In genomic region chr16:75323198-75323597, GRCh38 we compare ENCODE assay signal across 34 cellular contexts.
DNase-seq lines count a peak whose midpoint lies in the region; ATAC-seq, FAIRE-seq and TF ChIP-seq lines count a peak whose summit lies in the region.
"Had no signal": no experiment of that assay in that cellular context is flagged by ENCODE, and none has a peak within 500 bp of the region (broad histone marks: within the 10 kb centered on the region; RNA-seq: fewer than 3 reads in every experiment).

No MANE protein-coding gene starts in this region.

- no peak overlapping the region for H2AFZ ChIP-seq in ACC112 (ENCODE audit: low read length, unreplicated experiment)
- no peak overlapping the region for H2AFZ ChIP-seq in mesenchymal stem cell (ENCODE audit: low read depth, low read length)

- no peak for TF ChIP-seq POLR2A in stomach (IDR thresholded peaks at IDR 0.05)

- peaks cover 37% of the 10 kb centered on the region for H3K4me1 ChIP-seq in ACC112 (ENCODE audit: control insufficient read depth, insufficient read depth, low read length, unreplicated experiment)
- H3K4me1 ChIP-seq in mesenchymal stem cell (ENCODE audit: control insufficient read depth, insufficient read depth, low read depth, low read length), result peaks cover 14% of the 10 kb centered on the region
- H3K4me1 ChIP-seq in stomach, result peaks cover 0 to 21% (median 9%) of the 10 kb centered on the region in 4 donors
- H3K4me1 ChIP-seq: A549, gastrocnemius medialis, pancreas, uterus had no signal

- no peak overlapping the region for H4K91ac ChIP-seq in mesenchymal stem cell (ENCODE audit: low read length)

- no peak overlapping the region for H3K4me2 ChIP-seq in mesenchymal stem cell (ENCODE audit: low read length, poor library complexity, severe bottlenecking)
- H3K4me2 ChIP-seq: A549 had no signal

- no peak overlapping the region for H3K23ac ChIP-seq in mesenchymal stem cell (ENCODE audit: low read length in 2 of 2)

- 80% methylated on average over 4 of the region's 4 CpGs for WGBS in mesenchymal stem cell
- 66 to 80% (median 79%) methylated on average over 4 of the region's 4 CpGs for WGBS in stomach, 5 donors

- no peak overlapping the region for H3K14ac ChIP-seq in mesenchymal stem cell (ENCODE audit: low read length in 2 of 2)

- H2AK5ac ChIP-seq in mesenchymal stem cell (ENCODE audit: low read length, severe bottlenecking), result no peak overlapping the region

- H3K18ac ChIP-seq in mesenchymal stem cell (ENCODE audit: low read depth in 1 of 2, low read length in 2 of 2), result no peak overlapping the region

- H3K4me3 ChIP-seq in ACC112 (ENCODE audit: low read depth, low read length) (no peak overlapping the region), bronchial epithelial cell (ENCODE audit: low read depth, low read length) (no peak overlapping the region), mesenchymal stem cell (ENCODE audit: insufficient read depth in 1 of 2, low read depth in 1 of 2, low read length in 2 of 2) (no peak overlapping the region), stomach (no peak overlapping the region)
- H3K4me3 ChIP-seq: A549, ascending aorta, esophagus muscularis mucosa, gastrocnemius medialis, lower lobe of right lung, mucosa of descending colon, pancreas, SK-N-MC, uterus had no signal

- H3K27ac ChIP-seq in ACC112 (ENCODE audit: low read depth, low read length) (peak overlapping the region; percentile 61; the same call in 1 of the 2 replicates), mesenchymal stem cell (ENCODE audit: low read length, poor library complexity, severe bottlenecking) (peak overlapping the region; percentile 65), stomach (no peak overlapping the region)
- H3K27ac ChIP-seq: A549, ascending aorta, esophagus muscularis mucosa, gastrocnemius medialis, lower lobe of right lung, pancreas, SK-N-MC, uterus had no signal

- H2BK120ac ChIP-seq in mesenchymal stem cell (ENCODE audit: low read depth, low read length), result no peak overlapping the region

- H3K27me3 ChIP-seq in ACC112 (ENCODE audit: insufficient read depth, low read length) (no peaks in the 10 kb centered on the region), bronchial epithelial cell (ENCODE audit: control insufficient read depth, insufficient read depth, low read length) (no peaks in the 10 kb centered on the region), mesenchymal stem cell (ENCODE audit: control insufficient read depth in 1 of 2, insufficient read depth in 1 of 2, low read length in 2 of 2) (no peaks in the 10 kb centered on the region), stomach (no peaks in the 10 kb centered on the region)
- H3K27me3 ChIP-seq: ascending aorta, esophagus muscularis mucosa, gastrocnemius medialis, pancreas, uterus had no signal

- H3K4ac ChIP-seq in mesenchymal stem cell (ENCODE audit: low read depth in 1 of 2, low read length in 2 of 2), result no peak overlapping the region

- H4K8ac ChIP-seq in mesenchymal stem cell (ENCODE audit: low read length), result peak overlapping the region; percentile 3

- H2BK12ac ChIP-seq in mesenchymal stem cell (ENCODE audit: low read length in 2 of 2), result peak overlapping the region in 1 of 2 experiments; percentile 59

- intact Hi-C loops in stomach (cut with DNase I; ENCODE audit: low total_unique reads), result no loop called here

- peak overlapping the region; percentile 46 for H2BK5ac ChIP-seq in mesenchymal stem cell (ENCODE audit: low read depth, low read length, poor library complexity, severe bottlenecking)

- TF ChIP-seq EP300 in stomach (IDR thresholded peaks at IDR 0.05), result no peak

- DNase-seq in M059J (ENCODE audit: low read depth), result peak; percentile 58
- peak; percentile 83 for DNase-seq in bronchial epithelial cell (ENCODE audit: low read depth)
- DNase-seq in mesenchymal stem cell, result no peak
- no peak for DNase-seq in stimulated activated CD4-positive, alpha-beta T cell treated with anti-CD3 and anti-CD28 coated beads, Interleukin-4, amount 100 ng/mL, for 24 hours
- no peak for DNase-seq in stomach
- DNase-seq: activated B cell treated with CpG ODN at 0.5 μM for 24 hours; activated gamma-delta T cell treated with Interleukin-2 at 50 U/mL for 16 hours; activated naive CD8-positive, alpha-beta T cell treated with anti-CD3 and anti-CD28 coated beads, Interleukin-2, amount 10 ng/mL, durations not matched to agents 7 days and 5 days; activated T-cell treated with anti-CD3 and anti-CD28 coated beads, Interleukin-2, amount 50 U/mL, for 24 hours; CD8-positive, alpha-beta T cell; central memory CD4-positive, alpha-beta T cell; cortex of kidney; DMS 273 treated with DMSO at 0.1 percent for 48 hours; effector memory CD8-positive, alpha-beta T cell; gastrocnemius medialis; H9; lower lobe of right lung; mucosa of descending colon; natural killer cell; NCI-H146; NCI-H446 treated with DMSO at 0.1 percent for 48 hours; pancreas; small intestine; stimulated activated naive CD8-positive, alpha-beta T cell treated with anti-CD3 and anti-CD28 coated beads, Interleukin-15, amount 100 ng/mL, for 72 hours; uterus had no signal

- no peaks in the 10 kb centered on the region for H3K9me3 ChIP-seq in mesenchymal stem cell (ENCODE audit: control insufficient read depth, low read length)
- no peaks in the 10 kb centered on the region for H3K9me3 ChIP-seq in stomach
- H3K9me3 ChIP-seq: A549, ascending aorta, esophagus muscularis mucosa, gastrocnemius medialis, lower lobe of right lung, mucosa of descending colon, pancreas, uterus had no signal

- H3K79me2 ChIP-seq in ACC112 (ENCODE audit: control insufficient read depth, insufficient read depth, low read length, unreplicated experiment), result no peaks in the 10 kb centered on the region

- H3K9ac ChIP-seq in mesenchymal stem cell (ENCODE audit: low read length), result peak overlapping the region; percentile 58

- no peak overlapping the region for H2BK15ac ChIP-seq in mesenchymal stem cell (ENCODE audit: low read depth, poor library complexity, severe bottlenecking)

- no peak for FAIRE-seq in bronchial epithelial cell (lab: Jason Lieb, UNC)
- FAIRE-seq: A549, GM12891, HepG2, pancreas, small intestine had no signal

- H3K79me1 ChIP-seq in mesenchymal stem cell (replicated peaks; ENCODE audit: low read length, poor library complexity, severe bottlenecking), result peaks cover 18% of the 10 kb centered on the region

- TF ChIP-seq CTCF in bronchial epithelial cell (IDR thresholded peaks at IDR 0.05; ENCODE audit: insufficient read depth, low read length, severe bottlenecking) (no peak), stomach (IDR thresholded peaks at IDR 0.05) (no peak)

- no peak for ATAC-seq in HG02852 (IDR thresholded peaks at IDR 0.05; ENCODE audit: unreplicated experiment)
- no peak for ATAC-seq in GM19023 (IDR thresholded peaks at IDR 0.05; ENCODE audit: unreplicated experiment)
- ATAC-seq: A549; CD8-positive, alpha-beta T cell; effector memory CD8-positive, alpha-beta T cell; gastrocnemius medialis; HepG2; lower lobe of right lung; natural killer cell; pancreas; stimulated activated naive CD8-positive, alpha-beta T cell treated with anti-CD3 and anti-CD28 coated beads, Interleukin-15, amount 100 ng/mL, for 72 hours had no signal

- no peaks in the 10 kb centered on the region for H3K36me3 ChIP-seq in ACC112 (ENCODE audit: insufficient read depth, low read length)
- H3K36me3 ChIP-seq in bronchial epithelial cell (ENCODE audit: control insufficient read depth, insufficient read depth, low read length), result peaks cover 1% of the 10 kb centered on the region
- peaks cover 0 to 6% of the 10 kb centered on the region in 2 experiments for H3K36me3 ChIP-seq in mesenchymal stem cell (ENCODE audit: control insufficient read depth in 1 of 2, insufficient read depth in 2 of 2, low read depth in 1 of 2, low read length in 2 of 2)
- H3K36me3 ChIP-seq in stomach, result no peaks in the 10 kb centered on the region
- H3K36me3 ChIP-seq: ascending aorta, gastrocnemius medialis, lower lobe of right lung, pancreas, uterus had no signal

Comparison
In these comparisons a context has a peak if more than half of its experiments do, and no peak if none do; other contexts are left out.
1. H3K27ac ChIP-seq: peak in ACC112 (single experiment) and mesenchymal stem cell (single experiment); none in stomach (0 of 5).
2. DNase-seq: peak in M059J (single experiment) and bronchial epithelial cell (single experiment); none in mesenchymal stem cell (single experiment), stimulated activated CD4-positive, alpha-beta T cell treated with anti-CD3 and anti-CD28 coated beads, Interleukin-4, amount 100 ng/mL, for 24 hours (single experiment) and stomach (single experiment).